ENCODE assay signal across 18 cellular contexts in the genomic region with DNA sequence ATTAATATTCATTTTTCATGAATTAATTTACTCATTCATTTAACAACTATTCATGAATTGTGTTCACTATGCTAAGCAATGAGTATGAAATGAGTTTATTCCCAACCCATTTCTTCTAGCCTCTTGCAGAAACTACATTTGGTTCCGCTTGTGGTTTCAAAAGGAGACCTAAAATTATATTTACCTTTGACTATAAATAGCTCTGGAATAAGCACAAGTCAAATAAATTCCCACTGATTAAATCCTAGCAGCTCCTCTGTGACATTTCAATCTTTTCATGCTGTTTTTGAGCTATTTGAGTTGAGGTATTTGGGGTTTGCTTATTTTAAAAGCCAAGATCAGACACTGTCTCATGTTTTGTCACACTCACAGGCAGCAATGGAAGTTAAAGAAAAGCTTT. TPM values are rescaled to one million over a fixed set of nuclear protein-coding genes. Genes with fewer than 3 reads are reported as not detected.
DNase-seq lines count a peak whose midpoint lies in the region; ATAC-seq, FAIRE-seq and TF ChIP-seq lines count a peak whose summit lies in the region.
"Had no signal": no experiment of that assay in that cellular context is flagged by ENCODE, and none has a peak within 500 bp of the region (broad histone marks: within the 10 kb centered on the region; RNA-seq: fewer than 3 reads in every experiment).

No MANE protein-coding gene starts in this region.

- POLR2A ChIA-PET in HepG2 (lab: Yijun Ruan, JAX) = no interaction called here

- no peak overlapping the region for H3K4me2 ChIP-seq in HepG2 (ENCODE audit: low read depth, low read length)

- H3K27me3 ChIP-seq in liver (ENCODE audit: control insufficient read depth in 4 of 4, insufficient read depth in 4 of 4, low read length in 3 of 4) (no peaks in the 10 kb centered on the region), HepG2 (ENCODE audit: control insufficient read depth in 1 of 2, insufficient read depth in 2 of 2, low read length in 2 of 2) (no peaks in the 10 kb centered on the region; a peak in 1 of 5 replicates)

- ATAC-seq in HepG2 (no peak), left lobe of liver (peak; percentile 85), GM18498 (IDR thresholded peaks at IDR 0.05; ENCODE audit: unreplicated experiment) (no peak)
- ATAC-seq: SK-N-SH treated with all-trans-retinoic acid at 6 μM for 48 hours had no signal

- H3K27ac ChIP-seq in liver (ENCODE audit: low read depth in 1 of 2, low read length in 2 of 2) (no peak overlapping the region), HepG2 (ENCODE audit: extremely low read length, insufficient read depth, low read length) (no peak overlapping the region)

- no peaks in the 10 kb centered on the region for H3K79me2 ChIP-seq in HepG2 (ENCODE audit: insufficient read depth, low read length)

- DNase-seq in HepG2 (ENCODE audit: low spot score) (no peak), NCI-H774 (lab: John Stamatoyannopoulos, UW) (peak; percentile 48), left lobe of liver (ENCODE audit: low spot score) (no peak), NCI-H526 (lab: John Stamatoyannopoulos, UW) (no peak), NCI-H2081 treated with DMSO at 0.1 percent for 48 hours (lab: John Stamatoyannopoulos, UW) (no peak)
- DNase-seq: ACHN, AML-193, DMS153, HFFc6, IMR-90, Karpas-422, NCI-H82, SHP77, T-helper 1 cell had no signal

- intact Hi-C loops in HepG2 (cut with micrococcal nuclease; ENCODE audit: unreplicated experiment) = no loop called here

- no TSS peak for BruUV-seq in HepG2 (replicated peaks; lab: Mats Ljungman, UMichigan)

- H3K9me3 ChIP-seq in liver (ENCODE audit: control insufficient read depth in 4 of 4, low read length in 3 of 4) = no peaks in the 10 kb centered on the region
- no peaks in the 10 kb centered on the region for H3K9me3 ChIP-seq in HepG2 (ENCODE audit: low read length)

- 32% methylated on average over 1 of the region's 1 CpG for WGBS in liver
- 40% methylated on average over 1 of the region's 1 CpG for WGBS in HepG2 (ENCODE audit: low lambda C conversion rate)

- TF ChIP-seq RAD21 in liver (IDR thresholded peaks at IDR 0.05) = peak; percentile 23 to 62
- TF ChIP-seq RAD21 in HepG2 (CRISPR knock-in tag; IDR thresholded peaks at IDR 0.05) = no peak

- H3K9ac ChIP-seq in liver (ENCODE audit: low read depth in 1 of 2, low read length in 2 of 2) (peak overlapping the region in 1 of 2 donors; percentile 38), HepG2 (ENCODE audit: insufficient read depth, low read depth, low read length) (no peak overlapping the region)

- TF ChIP-seq CTCF in liver (IDR thresholded peaks at IDR 0.05; ENCODE audit: low read depth, low read length, missing input control) (no peak), HepG2 (CRISPR knock-in tag; IDR thresholded peaks at IDR 0.05) (no peak)

- no peak for FAIRE-seq in HepG2 (lab: Jason Lieb, UNC)
- FAIRE-seq: RCC 7860 had no signal

- H3K4me3 ChIP-seq in liver (ENCODE audit: low read depth in 1 of 3, low read length in 3 of 3) (no peak overlapping the region), HepG2 (replicated peaks in 1 of 3; ENCODE audit: insufficient read depth in 1 of 3, low read depth in 2 of 3, low read length in 3 of 3) (no peak overlapping the region)

- no peak overlapping the region for H2AFZ ChIP-seq in HepG2 (ENCODE audit: low read length)

- TF ChIP-seq POLR2A in HepG2 (IDR thresholded peaks at IDR 0.05; ENCODE audit: insufficient read depth in 1 of 2, low read depth in 2 of 2, low read length in 2 of 2) = no peak

- TF ChIP-seq EP300 in HepG2 (IDR thresholded peaks at IDR 0.05; ENCODE audit: low read depth in 2 of 2, low read length in 2 of 2) (no peak), HepG2 (CRISPR knock-in tag; IDR thresholded peaks at IDR 0.05; ENCODE audit: borderline replicate concordance) (no peak)

- CTCF ChIA-PET in HepG2 (lab: Yijun Ruan, JAX; ENCODE audit: low intra/inter-chr PET ratio, low total read pairs) = no interaction called here

- H4K20me1 ChIP-seq in HepG2 (ENCODE audit: insufficient read depth, low read length) = no peaks in the 10 kb centered on the region

- in situ Hi-C loops in HepG2 (cut with HindIII; ENCODE audit: extremely low pct_ligation_motif_present, low pct_unique_long_range_greater_than_20kb) = no loop called here

- H3K36me3 ChIP-seq in liver (ENCODE audit: control insufficient read depth in 4 of 4, insufficient read depth in 3 of 4, low read depth in 1 of 4, low read length in 3 of 4) (no peaks in the 10 kb centered on the region), HepG2 (replicated peaks in 1 of 2; ENCODE audit: control insufficient read depth in 1 of 2, insufficient read depth in 2 of 2, low read length in 2 of 2) (no peaks in the 10 kb centered on the region)

- peaks cover 0 to 16% (median 9%) of the 10 kb centered on the region in 4 donors for H3K4me1 ChIP-seq in liver (ENCODE audit: control insufficient read depth in 4 of 4, insufficient read depth in 4 of 4, low read length in 3 of 4)
- H3K4me1 ChIP-seq in HepG2 (ENCODE audit: insufficient read depth, low read length) = peaks cover 7% of the 10 kb centered on the region; the same call in 1 of the 2 replicates

TF ChIP-seq in liver, 16 proteins besides CTCF, POLR2A, EP300 and RAD21 (continues in another document):
- TF ChIP-seq TAF1 (conservative IDR thresholded peaks at IDR 0.05) = no peak
- peak; percentile 56 for TF ChIP-seq SP1 (IDR thresholded peaks at IDR 0.05)
- no peak for TF ChIP-seq YY1 (IDR thresholded peaks at IDR 0.05)

TF ChIP-seq in HepG2, 621 proteins besides CTCF, POLR2A, EP300 and RAD21:
- TF ChIP-seq ZNF12 (CRISPR knock-in tag; IDR thresholded peaks at IDR 0.05) = no peak

RNA-seq across cellular contexts. Expression of a gene that starts 46.9 kb away (rescaled TPM):
- 10 to 100 TPM; 34.4 to 36.3 TPM for total RNA-seq in liver
- 10 to 100 TPM; 24.1 to 37.0 TPM for polyA plus RNA-seq in liver
- 37.0 and 40.9 TPM in 2 replicates for total RNA-seq in HepG2 (2016; rRNA removed; fragmentation: Illumina TruSeq; extraction: Trizol)
- 4.4 and 4.7 TPM in 2 replicates for total RNA-seq in HepG2 (2016; cell fraction: cytosol; rRNA removed; fragmentation: Illumina TruSeq; extraction: Trizol; ENCODE audit: low read depth)
- 36.2 and 41.6 TPM in 2 replicates for total RNA-seq in HepG2 (2016; cell fraction: insoluble cytoplasmic fraction; rRNA removed; fragmentation: Illumina TruSeq; extraction: Trizol)
- total RNA-seq in HepG2 (2016; cell fraction: membrane; rRNA removed; fragmentation: Illumina TruSeq; extraction: Trizol) = 13.7 and 14.2 TPM in 2 replicates
- total RNA-seq in HepG2 (2016; cell fraction: nucleus; rRNA removed; fragmentation: Illumina TruSeq; extraction: Trizol) = 52.5 and 56.1 TPM in 2 replicates
- polyA plus RNA-seq in HepG2 (2011; rRNA removed) = 161 and 175 TPM in 2 replicates
- polyA plus RNA-seq in HepG2 (2011; cell fraction: cytosol; rRNA removed) = 140 and 159 TPM in 2 replicates
- polyA plus RNA-seq in HepG2 (2011; cell fraction: nucleus; rRNA removed) = 198 and 204 TPM in 2 replicates
- 101 and 134 TPM in 2 replicates for polyA plus RNA-seq in HepG2 (2012)
- polyA plus RNA-seq in HepG2 (2016; cell fraction: cytosol; fragmentation: Illumina TruSeq; extraction: Trizol; ENCODE audit: low read depth) = 1.2 and 1.4 TPM in 2 replicates
- 31.8 and 35.1 TPM in 2 replicates for polyA plus RNA-seq in HepG2 (2016; cell fraction: insoluble cytoplasmic fraction; fragmentation: Illumina TruSeq; extraction: Trizol; ENCODE audit: low read depth)
- polyA plus RNA-seq in HepG2 (2016; cell fraction: membrane; fragmentation: Illumina TruSeq; extraction: Trizol; ENCODE audit: low read depth) = 4.5 and 5.5 TPM in 2 replicates
- 62.5 and 77.8 TPM in 2 replicates for polyA plus RNA-seq in HepG2 (2016; cell fraction: nucleus; fragmentation: Illumina TruSeq; extraction: Trizol; ENCODE audit: insufficient read depth, low read depth)
- 3.5 and 736 TPM in 2 replicates for polyA minus RNA-seq in HepG2 (2011; rRNA and poly(A)+ RNA removed; ENCODE audit: low replicate concordance)
- polyA minus RNA-seq in HepG2 (2011; cell fraction: cytosol; rRNA and poly(A)+ RNA removed) = 161 and 182 TPM in 2 replicates
- 194 and 220 TPM in 2 replicates for polyA minus RNA-seq in HepG2 (2011; cell fraction: nucleus; rRNA and poly(A)+ RNA removed)
- 31.5 TPM for total RNA-seq in left lobe of liver
